9 cellular contexts compared by ENCODE assay signal in genomic region chr5:124662261-124662781, GRCh38.
DNase-seq lines count a peak whose midpoint lies in the region; ATAC-seq, FAIRE-seq and TF ChIP-seq lines count a peak whose summit lies in the region.
"Had no signal": no experiment of that assay in that cellular context is flagged by ENCODE, and none has a peak within 500 bp of the region (broad histone marks: within the 10 kb centered on the region; RNA-seq: fewer than 3 reads in every experiment).

No MANE protein-coding gene starts in this region.

- H3K4me3 Mint-ChIP-seq in chondrocyte (ENCODE audit: unreplicated experiment): no peak overlapping the region
- no peak overlapping the region for H3K4me3 Mint-ChIP-seq in effector memory CD8-positive, alpha-beta T cell

- H3K9me3 Mint-ChIP-seq in chondrocyte (ENCODE audit: low read depth): no peaks in the 10 kb centered on the region
- no peaks in the 10 kb centered on the region for H3K9me3 Mint-ChIP-seq in effector memory CD8-positive, alpha-beta T cell

- no peaks in the 10 kb centered on the region for H3K9me3 ChIP-seq in mucosa of stomach (ENCODE audit: control insufficient read depth, low read length)

- H3K27me3 ChIP-seq in mucosa of stomach (ENCODE audit: control insufficient read depth, insufficient read depth, low read length): no peaks in the 10 kb centered on the region

- no peak for FAIRE-seq in GM12891 (lab: Jason Lieb, UNC)

- TF ChIP-seq CTCF in chondrocyte (IDR thresholded peaks at IDR 0.05): no peak

- H3K36me3 ChIP-seq in mucosa of stomach (ENCODE audit: control insufficient read depth, insufficient read depth, low read length): no peaks in the 10 kb centered on the region

- H3K4me1 Mint-ChIP-seq in chondrocyte (ENCODE audit: low read depth): peaks cover 69% of the 10 kb centered on the region
- H3K4me1 Mint-ChIP-seq in effector memory CD8-positive, alpha-beta T cell (ENCODE audit: low read depth in 2 of 2): peaks cover 0 to 3% of the 10 kb centered on the region in 2 donors

- H3K4me1 ChIP-seq in mucosa of stomach (ENCODE audit: control insufficient read depth, insufficient read depth, low read length): peaks cover 81% of the 10 kb centered on the region

- peak overlapping the region; percentile 89 for H3K27ac Mint-ChIP-seq in chondrocyte (ENCODE audit: unreplicated experiment)
- H3K27ac Mint-ChIP-seq in effector memory CD8-positive, alpha-beta T cell: no peak overlapping the region

- H3K4me3 ChIP-seq in mucosa of stomach (ENCODE audit: low read length): no peak overlapping the region

- TF ChIP-seq POLR2A in GM12891 (IDR thresholded peaks at IDR 0.05; ENCODE audit: low read depth, low read length): no peak

- H3K36me3 Mint-ChIP-seq in chondrocyte (ENCODE audit: low read depth): no peaks in the 10 kb centered on the region
- H3K36me3 Mint-ChIP-seq in effector memory CD8-positive, alpha-beta T cell (ENCODE audit: insufficient read depth): no peaks in the 10 kb centered on the region

- H3K27me3 Mint-ChIP-seq in chondrocyte (ENCODE audit: low read depth): no peaks in the 10 kb centered on the region
- no peaks in the 10 kb centered on the region for H3K27me3 Mint-ChIP-seq in effector memory CD8-positive, alpha-beta T cell

- peak overlapping the region; percentile 3 for H3K9ac ChIP-seq in mucosa of stomach (ENCODE audit: low read length)

- DNase-seq in DMS79 (lab: John Stamatoyannopoulos, UW) (peak; percentile 10), NCI-H2196 (lab: John Stamatoyannopoulos, UW; ENCODE audit: unreplicated experiment) (peak; percentile 34), chondrocyte (ENCODE audit: low spot score) (no peak), GM12891 (ENCODE audit: insufficient read length, low spot score) (no peak), GM19238 (ENCODE audit: insufficient read length, low spot score) (no peak)
- no peak for DNase-seq in effector memory CD8-positive, alpha-beta T cell
- DNase-seq in activated T-cell treated with anti-CD3 and anti-CD28 coated beads, Interleukin-2, amount 50 U/mL, for 48 hours: no peak
- DNase-seq: activated CD4-positive, alpha-beta T cell treated with anti-CD3 and anti-CD28 coated beads, Interleukin-2, amount 50 U/mL, for 4 hours had no signal

- no peak for ATAC-seq in effector memory CD8-positive, alpha-beta T cell (replicated peaks)

TF ChIP-seq in GM12891, 5 proteins besides CTCF, POLR2A, EP300 and RAD21:
- TF ChIP-seq SPI1 (IDR thresholded peaks at IDR 0.05; ENCODE audit: low read depth, low read length) (no peak), POLR2AphosphoS5 (IDR thresholded peaks at IDR 0.05; ENCODE audit: low read depth, low read length) (no peak), TAF1 (IDR thresholded peaks at IDR 0.05; ENCODE audit: low read depth, low read length) (no peak), POU2F2 (IDR thresholded peaks at IDR 0.05; ENCODE audit: low read depth, low read length) (no peak), PAX5 (IDR thresholded peaks at IDR 0.05; ENCODE audit: insufficient read depth, low read length, severe bottlenecking) (no peak)

Comparison
In these comparisons a context has a peak if more than half of its experiments do, and no peak if none do; other contexts are left out.
1. DNase-seq: peak in DMS79 (single experiment) and NCI-H2196 (single experiment); none in chondrocyte (single experiment), GM12891 (single experiment), effector memory CD8-positive, alpha-beta T cell (0 of 3), activated T-cell treated with anti-CD3 and anti-CD28 coated beads, Interleukin-2, amount 50 U/mL, for 48 hours (0 of 2) and GM19238 (single experiment).